In genomic region chr2:18433872-18434271, GRCh38 we compare ENCODE assay signal across 29 cellular contexts.
"Had no signal": no experiment of that assay in that cellular context is flagged by ENCODE, and none has a peak within 500 bp of the region (broad histone marks: within the 10 kb centered on the region; RNA-seq: fewer than 3 reads in every experiment).

No MANE protein-coding gene starts in this region.

- H3K4me1 ChIP-seq: foreskin keratinocyte had no signal

- FAIRE-seq: astrocyte, bronchial epithelial cell had no signal

- H3K36me3 ChIP-seq: brain microvascular endothelial cell, WERI-Rb-1 had no signal

- DNase-seq: activated B cell treated with CpG ODN at 0.5 μM for 24 hours; activated CD4-positive, alpha-beta T cell treated with anti-CD3 and anti-CD28 coated beads for 48 hours; activated CD4-positive, alpha-beta T cell treated with anti-CD3 and anti-CD28 coated beads, Interleukin-2, amount 50 U/mL, for 1 hour; activated CD4-positive, alpha-beta T cell treated with anti-CD3 and anti-CD28 coated beads, Interleukin-2, amount 50 U/mL, for 48 hours; activated CD8-positive, alpha-beta memory T cell treated with anti-CD3 and anti-CD28 coated beads for 24 hours; activated CD8-positive, alpha-beta T cell treated with anti-CD3 and anti-CD28 coated beads for 36 hours; activated effector memory CD4-positive, alpha-beta T cell treated with Interleukin-2 at 50 U/mL for 16 hours; activated gamma-delta T cell treated with Interleukin-2 at 50 U/mL for 16 hours; activated naive CD4-positive, alpha-beta T cell treated with anti-CD3 and anti-CD28 coated beads, Interleukin-2, amount 50 U/mL, for 16 hours; activated naive CD4-positive, alpha-beta T cell treated with Interleukin-2 at 50 U/mL for 16 hours; activated T-cell treated with anti-CD3 and anti-CD28 coated beads, Interleukin-2, amount 50 U/mL, for 4 hours; amniotic stem cell; anterior cingulate cortex; brain microvascular endothelial cell; dorsolateral prefrontal cortex; effector memory CD4-positive, alpha-beta T cell; endodermal cell; foreskin keratinocyte; head of caudate nucleus; T-helper 1 cell; T-helper 17 cell; T1000; WERI-Rb-1 had no signal

- H3K4me3 ChIP-seq: coronary artery, dorsolateral prefrontal cortex had no signal

- H3K27ac ChIP-seq: brain microvascular endothelial cell, coronary artery, dorsolateral prefrontal cortex, foreskin keratinocyte, WERI-Rb-1 had no signal

- ATAC-seq: activated CD4-positive, CD25-positive, alpha-beta regulatory T cell treated with anti-CD3 and anti-CD28 coated beads, Interleukin-2, amount 50 U/mL, for 24 hours; activated CD8-positive, alpha-beta T cell treated with anti-CD3 and anti-CD28 coated beads for 36 hours; activated T-cell treated with anti-CD3 and anti-CD28 coated beads, Interleukin-2, amount 50 U/mL, for 4 hours; activated T-helper 17 cell treated with anti-CD3 and anti-CD28 coated beads, Interleukin-2, amount 50 U/mL, for 72 hours; esophagus mucosa; foreskin keratinocyte; T-helper 17 cell had no signal

- H3K27me3 ChIP-seq: brain microvascular endothelial cell, dorsolateral prefrontal cortex had no signal
